In genomic region chr17:62791235-62792121, GRCh38 we compare ENCODE assay signal across 10 cellular contexts. TPM values are rescaled to one million over a fixed set of nuclear protein-coding genes. Genes with fewer than 3 reads are reported as not detected.
A peak's percentile ranks its signal among the peaks of the same experiment; 100 is the strongest.
DNase-seq lines count a peak whose midpoint lies in the region; ATAC-seq, FAIRE-seq and TF ChIP-seq lines count a peak whose summit lies in the region.
"Had no signal": no experiment of that assay in that cellular context is flagged by ENCODE, and none has a peak within 500 bp of the region (broad histone marks: within the 10 kb centered on the region; RNA-seq: fewer than 3 reads in every experiment).

No MANE protein-coding gene starts in this region.

- no peak overlapping the region for H3K14ac ChIP-seq in H1 (ENCODE audit: insufficient read length)

- no peaks in the 10 kb centered on the region for H3K27me3 Mint-ChIP-seq in progenitor cell of endocrine pancreas

- H3K36me3 ChIP-seq in H1 (ENCODE audit: control insufficient read depth in 2 of 4, insufficient read depth in 4 of 4, low read length in 3 of 4) = no peaks in the 10 kb centered on the region

- H2BK5ac ChIP-seq in H1 (ENCODE audit: low read depth, low read length) = no peak overlapping the region

- no peak overlapping the region for H3K18ac ChIP-seq in H1 (ENCODE audit: extremely low read depth, low read length)

- ATAC-seq in GM18909 (IDR thresholded peaks at IDR 0.05; ENCODE audit: poor library complexity, unreplicated experiment) = no peak
- no peak for ATAC-seq in GM21786 (IDR thresholded peaks at IDR 0.05; ENCODE audit: unreplicated experiment)

- no peak overlapping the region for H2BK15ac ChIP-seq in H1 (ENCODE audit: low read length)

- WGBS in H1 (ENCODE audit: extremely low coverage in 1 of 2, insufficient coverage in 1 of 2, insufficient read length in 1 of 2, insufficient replicate concordance in 2 of 2, low coverage in 1 of 2, low lambda C conversion rate in 2 of 2, missing lambda C conversion rate in 1 of 2), 2 experiments = 83% methylated on average over 11 of the region's 12 CpGs; no CpG with 5 or more reads in 1 of the 2 experiments

- FAIRE-seq in GM12891 (lab: Jason Lieb, UNC) = no peak
- FAIRE-seq in H1 (lab: Jason Lieb, UNC) = no peak

- H3K79me2 ChIP-seq in H1 (ENCODE audit: control insufficient read depth in 1 of 2, insufficient read depth in 2 of 2, low read length in 2 of 2) = no peaks in the 10 kb centered on the region

- TF ChIP-seq RAD21 in H1 (IDR thresholded peaks at IDR 0.05 in 1 of 2, conservative IDR thresholded peaks at IDR 0.05 in 1 of 2; ENCODE audit: low read depth in 2 of 2, low read length in 2 of 2) = no peak

- no peak overlapping the region for H3K23ac ChIP-seq in H1 (ENCODE audit: insufficient read length)

- no peak overlapping the region for H3K4me3 ChIP-seq in H1 (ENCODE audit: extremely low read depth in 1 of 4, insufficient read depth in 2 of 4, low read depth in 3 of 4, low read length in 4 of 4)

- no peak overlapping the region for H3K9ac ChIP-seq in H1 (replicated peaks in 1 of 4; ENCODE audit: extremely low read depth in 1 of 4, low read depth in 3 of 4, low read length in 3 of 4)

- H3K4me1 ChIP-seq in H1 (replicated peaks in 1 of 4; ENCODE audit: control insufficient read depth in 3 of 4, insufficient read depth in 4 of 4, low read length in 3 of 4) = no peaks in the 10 kb centered on the region

- TF ChIP-seq POLR2A in GM12891 (IDR thresholded peaks at IDR 0.05; ENCODE audit: low read depth, low read length) = no peak
- TF ChIP-seq POLR2A in H1 (IDR thresholded peaks at IDR 0.05; ENCODE audit: control extremely low read depth in 1 of 2, low read depth in 2 of 2, low read length in 2 of 2) = no peak

- peak overlapping the region; percentile 90 for H3K27ac Mint-ChIP-seq in progenitor cell of endocrine pancreas
- H3K27ac Mint-ChIP-seq: activated CD4-positive, alpha-beta T cell treated with anti-CD3 and anti-CD28 coated beads, Interleukin-2, amount 10 ng/mL, durations not matched to agents 24 days and 14 days had no signal

- H3K4me2 ChIP-seq in H1 (ENCODE audit: insufficient read depth in 1 of 2, low read depth in 2 of 2, low read length in 2 of 2) = no peak overlapping the region

- no peaks in the 10 kb centered on the region for H3K9me3 Mint-ChIP-seq in progenitor cell of endocrine pancreas (ENCODE audit: low read depth)

- no peak overlapping the region for H3K56ac ChIP-seq in H1 (replicated peaks; ENCODE audit: insufficient read length, low read depth, low read length)

- peak overlapping the region; percentile 48; the same call in 1 of the 2 replicates for H2AFZ ChIP-seq in H1 (ENCODE audit: low read length)

- H3K9me3 ChIP-seq in H1 (ENCODE audit: insufficient read depth in 2 of 2, low read depth in 1 of 2, low read length in 1 of 2) = no peaks in the 10 kb centered on the region; a peak in 1 of 4 replicates

- TF ChIP-seq CTCF in H1 (IDR thresholded peaks at IDR 0.05; ENCODE audit: control extremely low read depth in 1 of 3, insufficient read depth in 1 of 3, low read depth in 1 of 3, low read length in 3 of 3) (no peak), progenitor cell of endocrine pancreas (IDR thresholded peaks at IDR 0.05; ENCODE audit: unreplicated experiment) (no peak)

- H4K5ac ChIP-seq in H1 (ENCODE audit: insufficient read length, low read depth, low read length) = no peak overlapping the region

- H3K4me3 Mint-ChIP-seq in progenitor cell of endocrine pancreas (ENCODE audit: low read depth) = peak overlapping the region; percentile 46
- H3K4me3 Mint-ChIP-seq: activated CD4-positive, alpha-beta T cell treated with anti-CD3 and anti-CD28 coated beads, Interleukin-2, amount 10 ng/mL, durations not matched to agents 24 days and 14 days had no signal

- H3K79me1 ChIP-seq in H1 (ENCODE audit: low read depth, low read length) = no peaks in the 10 kb centered on the region

- CTCF ChIA-PET in H1 (lab: Charles Lee; ENCODE audit: partially characterized antibody) = interaction anchor here (0.7 kb wide), 1 partner anchor 34 kb away, joined by 3 read pairs; no protein-coding TSS in a partner anchor

- no peaks in the 10 kb centered on the region for H3K27me3 ChIP-seq in H1 (replicated peaks in 1 of 4; ENCODE audit: control insufficient read depth in 3 of 4, extremely low read depth in 1 of 4, insufficient read depth in 3 of 4, low read length in 3 of 4)

- H3K36me3 Mint-ChIP-seq in progenitor cell of endocrine pancreas (ENCODE audit: insufficient read depth) = no peaks in the 10 kb centered on the region

- H3K4ac ChIP-seq in H1 (replicated peaks; ENCODE audit: insufficient read length, low read depth, low read length) = no peak overlapping the region

- no peak overlapping the region for H2BK20ac ChIP-seq in H1 (ENCODE audit: low read length)

- peaks cover 16% of the 10 kb centered on the region for H3K4me1 Mint-ChIP-seq in progenitor cell of endocrine pancreas (ENCODE audit: low read depth)

- no peak overlapping the region for H2AK5ac ChIP-seq in H1 (ENCODE audit: low read depth, low read length)

- no peak for TF ChIP-seq EP300 in H1 (IDR thresholded peaks at IDR 0.05; ENCODE audit: borderline replicate concordance in 1 of 2, low read depth in 2 of 2, low read length in 2 of 2)

- H4K8ac ChIP-seq in H1 (ENCODE audit: extremely low read depth, insufficient read depth, low read length) = no peak overlapping the region

- no peak overlapping the region for H4K91ac ChIP-seq in H1 (replicated peaks; ENCODE audit: insufficient read length, low read length)

- H3K23me2 ChIP-seq in H1 (ENCODE audit: low read depth, low read length) = peaks cover 18% of the 10 kb centered on the region; the same call in 1 of the 2 replicates

- H4K20me1 ChIP-seq in H1 (replicated peaks in 1 of 2; ENCODE audit: control insufficient read depth in 1 of 2, insufficient read depth in 2 of 2, low read length in 2 of 2) = peaks cover 0 to 3% of the 10 kb centered on the region in 2 experiments

- H3K27ac ChIP-seq in H1 (ENCODE audit: low read depth, low read length) = no peak overlapping the region

- H2BK120ac ChIP-seq in H1 (replicated peaks; ENCODE audit: low read depth, low read length) = no peak overlapping the region

- DNase-seq in GM12891 (ENCODE audit: insufficient read length, low spot score) (no peak), OCI-M1 (lab: John Stamatoyannopoulos, UW) (peak; percentile 22), H1 (ENCODE audit: low read depth in 1 of 2, low spot score in 2 of 2) (no peak), progenitor cell of endocrine pancreas (ENCODE audit: low spot score, unreplicated experiment) (no peak)
- no peak for DNase-seq in stimulated activated CD4-positive, alpha-beta T cell treated with anti-CD3 and anti-CD28 coated beads, Interleukin-2, amount 100 ng/mL, for 24 hours
- DNase-seq: activated CD4-positive, alpha-beta T cell treated with anti-CD3 and anti-CD28 coated beads, Interleukin-2, amount 10 ng/mL, durations not matched to agents 24 days and 14 days; retina had no signal

- POLR2A ChIA-PET in H1 (lab: Charles Lee; ENCODE audit: partially characterized antibody) = no interaction called here

- H2BK12ac ChIP-seq in H1 (ENCODE audit: low read depth, low read length) = no peak overlapping the region

TF ChIP-seq in GM12891, 5 proteins besides CTCF, POLR2A, EP300 and RAD21:
- TF ChIP-seq POU2F2 (IDR thresholded peaks at IDR 0.05; ENCODE audit: low read depth, low read length) (no peak), SPI1 (IDR thresholded peaks at IDR 0.05; ENCODE audit: low read depth, low read length) (peak; percentile 18; the same call in 1 of the 2 replicates)

TF ChIP-seq in H1, 55 proteins besides CTCF, POLR2A, EP300 and RAD21:
- TF ChIP-seq BCL11A (IDR thresholded peaks at IDR 0.05; ENCODE audit: low read depth in 2 of 2, low read length in 2 of 2) (no peak), SRF (IDR thresholded peaks at IDR 0.05; ENCODE audit: low read depth, low read length) (no peak), SIX5 (IDR thresholded peaks at IDR 0.05; ENCODE audit: low read depth, low read length) (no peak), YY1 (IDR thresholded peaks at IDR 0.05; ENCODE audit: low read depth, low read length) (no peak)
TF ChIP-seq in H1: peak in this region for 0.

RNA-seq across cellular contexts. Expression of gene MARCHF10, which starts 16.6 kb away (rescaled TPM):
- not detected for polyA plus RNA-seq in GM12891 (2012; ENCODE audit: low read depth, missing spikeins)
- total RNA-seq in H1 (2021; fragmentation: NEBNext Ultra II Directional; extraction: Animal tissue kit (Norgen Biotek cat#: 25700)) = 0.48 and 1.1 TPM in 2 replicates
- polyA plus RNA-seq in H1 (2011; rRNA removed) = 0.73 and 1.3 TPM in 2 replicates
- polyA plus RNA-seq in H1 (2011; cell fraction: cytosol; rRNA removed) = 0.31 TPM
- polyA plus RNA-seq in H1 (2011; cell fraction: nucleus; rRNA removed) = 0.78 TPM
- polyA plus RNA-seq in H1 (2012, experiment 1 of 2) = 0.59 to 1.1 TPM (median 0.63 TPM) in 4 replicates
- polyA plus RNA-seq in H1 (2012, experiment 2 of 2) = 0.81 TPM
- polyA plus RNA-seq in H1 (2013, experiment 1 of 2) = 0.41 TPM
- polyA plus RNA-seq in H1 (2013, experiment 2 of 2) = 0.53 TPM
- polyA minus RNA-seq in H1 (2011; rRNA and poly(A)+ RNA removed) = 0.32 TPM in 2 replicates
- polyA minus RNA-seq in H1 (2011; cell fraction: cytosol; rRNA and poly(A)+ RNA removed) = not detected
- polyA minus RNA-seq in H1 (2011; cell fraction: nucleus; rRNA and poly(A)+ RNA removed) = 0.80 TPM
- total RNA-seq in progenitor cell of endocrine pancreas = not detected in 2 replicates
- total RNA-seq: activated CD4-positive, alpha-beta T cell treated with anti-CD3 and anti-CD28 coated beads, Interleukin-2, amount 10 ng/mL, durations not matched to agents 24 days and 14 days; cardiac septum had no signal
